Comparison of ENCODE assay signal across 1 cellular context in the genomic region with DNA sequence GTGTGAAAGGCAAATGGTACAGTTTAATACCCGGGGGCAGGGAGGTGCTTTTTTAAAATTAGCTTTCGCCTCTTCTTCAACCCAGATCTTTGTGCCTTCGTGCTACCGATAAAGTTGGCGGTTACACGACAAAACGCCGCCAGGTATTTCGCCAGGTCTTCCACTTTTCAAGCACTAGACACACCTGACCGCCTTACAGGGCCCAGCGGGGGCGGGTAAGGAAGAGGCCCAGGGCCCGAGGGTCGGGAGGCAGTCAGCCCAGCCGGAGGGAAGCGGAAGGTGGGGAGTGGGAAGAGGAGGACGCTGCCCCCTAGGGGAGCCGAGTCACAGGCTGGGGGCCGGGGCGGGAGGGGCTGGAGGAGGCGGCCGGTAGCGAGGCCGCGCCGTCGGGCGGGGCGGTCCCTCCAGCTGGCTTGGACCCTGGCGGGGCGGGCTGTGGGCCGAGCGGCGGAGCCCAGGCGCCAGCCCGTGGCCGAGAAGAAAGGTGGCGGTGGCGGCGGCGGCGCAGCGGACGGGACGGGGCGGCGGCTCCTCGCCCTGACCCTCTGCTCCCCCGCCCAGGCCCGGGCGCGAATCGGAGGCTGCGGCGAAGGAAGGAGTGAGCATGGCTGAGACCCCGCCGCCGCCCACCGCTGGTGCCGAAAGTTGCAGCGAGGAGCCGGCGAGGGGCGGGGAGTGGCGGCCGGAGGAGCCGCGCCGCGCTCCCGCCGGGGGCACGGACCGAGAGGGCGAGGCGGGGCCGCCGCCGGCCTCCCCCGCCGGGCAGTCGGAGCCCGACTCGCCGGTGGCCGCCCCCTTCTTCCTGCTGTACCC.
TF ChIP-seq lines count a peak whose summit lies in the region.

No MANE protein-coding gene starts in this region.

TF ChIP-seq in IMR-90, 13 proteins besides CTCF, POLR2A, EP300 and RAD21:
- TF ChIP-seq CEBPB (IDR thresholded peaks at IDR 0.05; ENCODE audit: low read depth, low read length) (no peak), MAZ (IDR thresholded peaks at IDR 0.05; ENCODE audit: borderline replicate concordance, low read depth, low read length) (peak; percentile 98)
TF ChIP-seq in IMR-90: peak in this region for 1.
